7 cellular contexts compared by ENCODE assay signal in the genomic region with DNA sequence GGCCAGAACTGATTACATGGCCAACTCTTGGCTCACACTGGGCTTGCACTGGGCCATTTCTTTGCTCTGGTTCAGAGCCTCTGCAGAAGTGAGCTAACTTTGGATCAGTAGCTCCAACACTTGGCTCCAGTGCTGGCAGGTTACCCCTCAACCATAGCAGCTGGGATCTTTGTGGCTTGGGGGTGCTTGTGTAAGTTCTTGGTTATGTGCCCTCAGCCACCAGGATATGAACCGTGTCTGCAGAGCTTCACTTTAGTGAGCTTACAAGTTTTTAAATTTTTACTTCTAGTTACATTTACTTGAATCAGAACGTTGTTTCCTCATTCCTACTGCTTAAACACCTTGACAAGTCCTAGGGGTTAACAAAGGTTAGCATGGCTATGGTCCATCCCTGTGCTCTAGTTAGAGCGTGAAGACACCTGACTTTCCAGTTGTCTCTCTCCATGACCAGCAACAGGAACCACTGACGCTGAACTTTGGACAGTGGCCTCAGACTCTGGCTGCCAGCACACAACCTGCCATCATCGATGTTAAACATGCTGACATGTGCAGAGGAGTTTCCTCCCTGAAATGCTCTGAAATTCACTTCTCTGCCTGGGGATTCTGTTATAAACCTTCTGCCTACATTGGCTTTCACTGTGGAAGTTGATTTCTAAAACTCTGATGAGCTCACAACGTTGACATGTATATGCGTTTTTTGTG. TPM values are rescaled to one million over a fixed set of nuclear protein-coding genes. Genes with fewer than 3 reads are reported as not detected.
DNase-seq lines count a peak whose midpoint lies in the region; ATAC-seq and TF ChIP-seq lines count a peak whose summit lies in the region.
"Had no signal": no experiment of that assay in that cellular context is flagged by ENCODE, and none has a peak within 500 bp of the region (broad histone marks: within the 10 kb centered on the region; RNA-seq: fewer than 3 reads in every experiment).

No MANE protein-coding gene starts in this region.

- CTCF ChIA-PET in OCI-LY7 (lab: Charles Lee; ENCODE audit: unreplicated experiment): no interaction called here

- peak overlapping the region in 9 of 11 experiments; percentile 23 to 94 (median 62); a peak in 14 of 22 replicates for H3K9ac ChIP-seq in BLaER1 treated with 17β-estradiol and CSF1 and Interleukin-3, amounts not matched to agents 10 nM and 100 nM

- POLR2A ChIA-PET in OCI-LY7 (lab: Charles Lee): interaction anchor here (0.5 to 1.8 kb wide), 9 partner anchors 10 to 260 kb away, joined by 3 to 8 read pairs (median 4); a partner anchor contains a TSS

- peaks cover 57 to 81% (median 77%) of the 10 kb centered on the region in 11 experiments for H3K36me3 ChIP-seq in BLaER1 treated with 17β-estradiol and CSF1 and Interleukin-3, amounts not matched to agents 10 nM and 100 nM
- peaks cover 83% of the 10 kb centered on the region for H3K36me3 ChIP-seq in OCI-LY7 (ENCODE audit: insufficient read depth, low read length)
- H3K36me3 ChIP-seq: uterus had no signal

- TSS peak; percentile 37 for BruUV-seq in OCI-LY7 (replicated peaks; lab: Mats Ljungman, UMichigan)

- H3K4me1 ChIP-seq in BLaER1 treated with 17β-estradiol and CSF1 and Interleukin-3, amounts not matched to agents 10 nM and 100 nM: peaks cover 84 to 90% (median 88%) of the 10 kb centered on the region in 10 experiments
- H3K4me1 ChIP-seq in OCI-LY7 (ENCODE audit: insufficient read depth, low read length, poor library complexity, severe bottlenecking): peaks cover 45% of the 10 kb centered on the region

- no peaks in the 10 kb centered on the region for H3K9me3 ChIP-seq in BLaER1 treated with 17β-estradiol and CSF1 and Interleukin-3, amounts not matched to agents 10 nM and 100 nM (replicated peaks in 1 of 11)
- H3K9me3 ChIP-seq in OCI-LY7 (ENCODE audit: low read length): no peaks in the 10 kb centered on the region
- H3K9me3 ChIP-seq: uterus had no signal

- H2AFZ ChIP-seq in OCI-LY7 (ENCODE audit: low read length): no peak overlapping the region

- no peak for TF ChIP-seq CTCF in OCI-LY7 (conservative IDR thresholded peaks at IDR 0.05; ENCODE audit: low read length)

- DNase-seq in OCI-LY7 (ENCODE audit: low spot score): no peak
- peak; percentile 28 for DNase-seq in kidney glomerular epithelial cell (lab: John Stamatoyannopoulos, UW)
- no peak for DNase-seq in GM19238 (ENCODE audit: insufficient read length, low spot score)
- no peak for DNase-seq in NCI-H2081 (lab: John Stamatoyannopoulos, UW)

- peak overlapping the region; percentile 92 to 100 (median 99) for H3K4me2 ChIP-seq in BLaER1 treated with 17β-estradiol and CSF1 and Interleukin-3, amounts not matched to agents 10 nM and 100 nM
- peak overlapping the region; percentile 89 for H3K4me2 ChIP-seq in OCI-LY7 (ENCODE audit: low read length)

- peaks cover 76 to 90% (median 88%) of the 10 kb centered on the region in 11 experiments for H4K20me1 ChIP-seq in BLaER1 treated with 17β-estradiol and CSF1 and Interleukin-3, amounts not matched to agents 10 nM and 100 nM
- H4K20me1 ChIP-seq in OCI-LY7 (ENCODE audit: insufficient read depth, low read length): peaks cover 45% of the 10 kb centered on the region

- peak overlapping the region in 3 of 11 experiments; percentile 4 to 56 (median 16); a peak in 3 of 22 replicates for H3K27ac ChIP-seq in BLaER1 treated with 17β-estradiol and CSF1 and Interleukin-3, amounts not matched to agents 10 nM and 100 nM
- H3K27ac ChIP-seq in OCI-LY7 (ENCODE audit: low read depth, low read length, poor library complexity, severe bottlenecking): peak overlapping the region; percentile 47
- H3K27ac ChIP-seq: uterus had no signal

- no peaks in the 10 kb centered on the region for H3K9me2 ChIP-seq in OCI-LY7 (ENCODE audit: insufficient read depth, low read length)

- no peak for ATAC-seq in HG03159 (IDR thresholded peaks at IDR 0.05; ENCODE audit: unreplicated experiment)

- intact Hi-C loops in OCI-LY7 (cut with micrococcal nuclease; ENCODE audit: unreplicated experiment): no loop called here

- peak overlapping the region in 8 of 10 experiments; percentile 2 to 97 (median 88); a peak in 8 of 20 replicates for H3K4me3 ChIP-seq in BLaER1 treated with 17β-estradiol and CSF1 and Interleukin-3, amounts not matched to agents 10 nM and 100 nM
- H3K4me3 ChIP-seq in OCI-LY7 (ENCODE audit: low read depth, low read length, poor library complexity, severe bottlenecking): peak overlapping the region; percentile 75
- H3K4me3 ChIP-seq: uterus had no signal

- H3K27me3 ChIP-seq in BLaER1 treated with 17β-estradiol and CSF1 and Interleukin-3, amounts not matched to agents 10 nM and 100 nM: no peaks in the 10 kb centered on the region
- H3K27me3 ChIP-seq: uterus had no signal

- peaks cover 80% of the 10 kb centered on the region for H3K79me2 ChIP-seq in OCI-LY7 (ENCODE audit: insufficient read depth, low read depth, low read length)

RNA-seq across cellular contexts. Expression of a gene that starts 4.1 kb away (rescaled TPM):
- total RNA-seq in OCI-LY7 (2014; rRNA removed; shearing (Covaris generic)): 54.8 and 85.4 TPM in 2 replicates
- 31.6 and 37.8 TPM in 2 replicates for total RNA-seq in OCI-LY7 (2022)

RNA-seq across cellular contexts. Expression of a gene that starts 13.0 kb away (rescaled TPM):
- 39.0 and 60.3 TPM in 2 replicates for total RNA-seq in OCI-LY7 (2014; rRNA removed; shearing (Covaris generic))
- total RNA-seq in OCI-LY7 (2022): 55.9 and 60.9 TPM in 2 replicates

RNA-seq across cellular contexts. Expression of a gene that starts 13.2 kb away (rescaled TPM):
- total RNA-seq in OCI-LY7 (2014; rRNA removed; shearing (Covaris generic)): 26.9 and 39.7 TPM in 2 replicates
- 49.1 and 50.7 TPM in 2 replicates for total RNA-seq in OCI-LY7 (2022)

RNA-seq across cellular contexts. Expression of a gene that starts 15.2 kb away (rescaled TPM):
- 32.4 and 33.7 TPM in 2 replicates for total RNA-seq in OCI-LY7 (2014; rRNA removed; shearing (Covaris generic))
- total RNA-seq in OCI-LY7 (2022): 33.3 and 38.4 TPM in 2 replicates

RNA-seq across cellular contexts. Expression of a gene that starts 25.3 kb away (rescaled TPM):
- total RNA-seq in OCI-LY7 (2014; rRNA removed; shearing (Covaris generic)): 1.7 TPM in 1 of 2 replicates, not detected in the other
- 1.2 and 1.7 TPM in 2 replicates for total RNA-seq in OCI-LY7 (2022)
